In the genomic region with DNA sequence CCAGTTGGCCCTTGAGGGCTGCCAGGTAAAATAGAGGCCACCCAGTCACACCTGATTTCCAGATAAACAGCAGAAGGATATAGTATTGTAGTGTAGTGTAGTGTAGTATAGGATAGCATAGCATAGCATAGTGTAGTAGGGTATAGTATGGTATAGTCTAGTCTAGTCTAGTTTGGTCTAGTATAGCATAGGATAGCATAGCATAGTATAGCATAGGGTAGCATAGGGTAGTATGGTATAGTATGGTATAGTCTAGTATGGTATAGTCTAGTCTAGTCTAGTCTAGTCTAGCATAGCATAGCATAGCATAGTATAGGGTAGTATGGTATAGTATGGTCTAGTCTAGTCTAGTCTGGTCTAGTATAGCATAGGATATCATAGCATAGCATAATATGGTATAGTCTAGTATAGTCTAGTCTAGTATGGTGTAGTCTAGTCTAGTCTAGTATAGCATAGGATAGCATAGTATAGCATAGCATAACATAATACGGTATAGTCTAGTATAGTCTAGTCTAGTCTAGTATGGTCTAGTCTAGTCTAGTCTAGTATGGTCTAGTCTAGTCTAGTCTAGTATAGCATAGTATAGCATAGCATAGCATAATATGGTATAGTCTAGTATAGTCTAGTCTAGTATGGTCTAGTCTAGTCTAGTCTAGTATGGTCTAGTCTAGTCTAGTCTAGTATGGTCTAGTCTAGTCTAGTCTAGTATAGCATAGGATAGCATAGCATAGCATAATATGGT, we compare ENCODE assay signal across 3 cellular contexts. TPM values are rescaled to one million over a fixed set of nuclear protein-coding genes. Genes with fewer than 3 reads are reported as not detected.
"Had no signal": no experiment of that assay in that cellular context is flagged by ENCODE, and none has a peak within 500 bp of the region (broad histone marks: within the 10 kb centered on the region; RNA-seq: fewer than 3 reads in every experiment).

No MANE protein-coding gene starts in this region.

RNA-seq across cellular contexts. Expression of a gene that starts 6.6 kb away (rescaled TPM):
- total RNA-seq: chondrocyte had no signal

RNA-seq across cellular contexts. Expression of a gene that starts 41.2 kb away (rescaled TPM):
- total RNA-seq: activated CD4-positive, alpha-beta memory T cell treated with anti-CD3 and anti-CD28 coated beads, Interleukin-2, amount 10 ng/mL, durations not matched to agents 7 days and 5 days; activated CD4-positive, alpha-beta T cell treated with anti-CD3 and anti-CD28 coated beads, Interleukin-2, amount 10 ng/mL, durations not matched to agents 7 days and 5 days had no signal
